2 cellular contexts compared by ENCODE assay signal in genomic region chr6:136592930-136593673, GRCh38.
TF ChIP-seq lines count a peak whose summit lies in the region.

No MANE protein-coding gene starts in this region.

TF ChIP-seq in SK-N-SH, 30 proteins besides CTCF, POLR2A, EP300 and RAD21 (continued from another document):
- TF ChIP-seq POLR2AphosphoS5 (IDR thresholded peaks at IDR 0.05; ENCODE audit: low read depth, low read length) (no peak), USF2 (IDR thresholded peaks at IDR 0.05; ENCODE audit: borderline replicate concordance, low read depth, low read length) (no peak), RFX5 (IDR thresholded peaks at IDR 0.05; ENCODE audit: low read length) (no peak), SIN3A (IDR thresholded peaks at IDR 0.05; ENCODE audit: borderline replicate concordance, low read depth, low read length) (no peak), TEAD4 (IDR thresholded peaks at IDR 0.05; ENCODE audit: borderline replicate concordance, insufficient read depth) (no peak), RCOR1 (IDR thresholded peaks at IDR 0.05; ENCODE audit: low read length) (no peak)

TF ChIP-seq in SK-N-SH treated with all-trans-retinoic acid at 6 μM for 48 hours, 23 proteins besides CTCF, POLR2A, EP300 and RAD21 (continued from another document):
- TF ChIP-seq CREB5 (CRISPR knock-in tag; IDR thresholded peaks at IDR 0.05; ENCODE audit: low read depth): no peak
TF ChIP-seq in SK-N-SH treated with all-trans-retinoic acid at 6 μM for 48 hours: peak in this region for 0.
